Comparison of ENCODE assay signal across 15 cellular contexts in genomic region chr3:99965077-99965476, GRCh38.
A peak's percentile ranks its signal among the peaks of the same experiment; 100 is the strongest.
DNase-seq lines count a peak whose midpoint lies in the region; ATAC-seq and TF ChIP-seq lines count a peak whose summit lies in the region.
"Had no signal": no experiment of that assay in that cellular context is flagged by ENCODE, and none has a peak within 500 bp of the region (broad histone marks: within the 10 kb centered on the region; RNA-seq: fewer than 3 reads in every experiment).

No MANE protein-coding gene starts in this region.

- no peaks in the 10 kb centered on the region for H3K36me3 ChIP-seq in ACC112 (ENCODE audit: insufficient read depth, low read length)
- H3K36me3 ChIP-seq in PC-3 (ENCODE audit: low read depth, low read length): no peaks in the 10 kb centered on the region
- no peaks in the 10 kb centered on the region for H3K36me3 ChIP-seq in fibroblast of lung (ENCODE audit: control insufficient read depth, insufficient read depth, low read length)
- H3K36me3 ChIP-seq: vagina had no signal

- intact Hi-C loops in PC-3 (cut with micrococcal nuclease): loop anchor here (2.0 kb wide), 1 partner anchor 122 kb away; no protein-coding TSS in a partner anchor

- no peaks in the 10 kb centered on the region for H3K9me2 ChIP-seq in PC-3 (replicated peaks; ENCODE audit: low read length)

- CTCF ChIA-PET in PC-3 (lab: Charles Lee): no interaction called here

- H3K4me1 ChIP-seq in ACC112 (ENCODE audit: control insufficient read depth, insufficient read depth, low read length, unreplicated experiment): peaks cover 24% of the 10 kb centered on the region
- peaks cover 19% of the 10 kb centered on the region for H3K4me1 ChIP-seq in PC-3 (ENCODE audit: insufficient read depth, low read length)
- peaks cover 2% of the 10 kb centered on the region for H3K4me1 ChIP-seq in fibroblast of lung (ENCODE audit: control insufficient read depth, extremely low read depth, insufficient read depth, low read length)

- H3K9me3 ChIP-seq in PC-3 (ENCODE audit: low read length) (no peaks in the 10 kb centered on the region), fibroblast of lung (ENCODE audit: control insufficient read depth, insufficient read depth, low read depth, low read length) (no peaks in the 10 kb centered on the region)
- H3K9me3 ChIP-seq: vagina had no signal

- no peak for TF ChIP-seq CTCF in PC-3 (conservative IDR thresholded peaks at IDR 0.05; ENCODE audit: low read depth, low read length)
- TF ChIP-seq CTCF in fibroblast of lung (conservative IDR thresholded peaks at IDR 0.05 in 1 of 2, IDR thresholded peaks at IDR 0.05 in 1 of 2; ENCODE audit: low read depth in 1 of 2, low read length in 2 of 2): no peak
- no peak for TF ChIP-seq CTCF in omental fat pad (IDR thresholded peaks at IDR 0.05)

- H3K9ac ChIP-seq in PC-3 (ENCODE audit: low read length) (no peak overlapping the region), fibroblast of lung (ENCODE audit: insufficient read depth, low read length) (no peak overlapping the region)

- H3K27ac ChIP-seq in ACC112 (ENCODE audit: low read depth, low read length) (peak overlapping the region; percentile 35; the same call in 1 of the 2 replicates), PC-3 (ENCODE audit: low read length) (peak overlapping the region; percentile 37), fibroblast of lung (ENCODE audit: insufficient read depth, low read length) (no peak overlapping the region)
- H3K27ac ChIP-seq: vagina had no signal

- H4K20me1 ChIP-seq in PC-3 (ENCODE audit: low read length): no peaks in the 10 kb centered on the region
- no peaks in the 10 kb centered on the region for H4K20me1 ChIP-seq in fibroblast of lung (ENCODE audit: control insufficient read depth, extremely low read depth, insufficient read depth, low read length)

- POLR2A ChIA-PET in PC-3 (lab: Charles Lee; ENCODE audit: unreplicated experiment): interaction anchor here (1.1 kb wide), 1 partner anchor 436 kb away, joined by 5 read pairs; the partner anchor contains the start of gene LNP1

- ATAC-seq in PC-3 (peak; percentile 97), omental fat pad (ENCODE audit: low FRiP score) (peak; percentile 85), HG03521 (IDR thresholded peaks at IDR 0.05; ENCODE audit: unreplicated experiment) (no peak)

- H3K4me2 ChIP-seq in PC-3 (ENCODE audit: low read length) (no peak overlapping the region), fibroblast of lung (ENCODE audit: extremely low read depth, insufficient read depth, low read length) (no peak overlapping the region)

- H3F3A ChIP-seq in PC-3 (ENCODE audit: low read length, unreplicated experiment): no peaks in the 10 kb centered on the region

- H3K4me3 ChIP-seq in ACC112 (ENCODE audit: low read depth, low read length) (no peak overlapping the region), PC-3 (ENCODE audit: low read length) (no peak overlapping the region), fibroblast of lung (replicated peaks in 1 of 4; ENCODE audit: control extremely low read depth in 1 of 4, insufficient read depth in 1 of 4, low read depth in 3 of 4, low read length in 4 of 4) (no peak overlapping the region)
- H3K4me3 ChIP-seq: skin epidermis, vagina had no signal

- H3K79me2 ChIP-seq in ACC112 (ENCODE audit: control insufficient read depth, insufficient read depth, low read length, unreplicated experiment): no peaks in the 10 kb centered on the region
- H3K79me2 ChIP-seq in PC-3 (ENCODE audit: low read length): no peaks in the 10 kb centered on the region
- H3K79me2 ChIP-seq in fibroblast of lung (ENCODE audit: control insufficient read depth, insufficient read depth, low read length): no peaks in the 10 kb centered on the region

- H3K27me3 ChIP-seq in ACC112 (ENCODE audit: insufficient read depth, low read length): no peaks in the 10 kb centered on the region
- no peaks in the 10 kb centered on the region for H3K27me3 ChIP-seq in PC-3 (ENCODE audit: low read length)
- no peaks in the 10 kb centered on the region for H3K27me3 ChIP-seq in fibroblast of lung (ENCODE audit: control insufficient read depth, insufficient read depth, low read length)
- H3K27me3 ChIP-seq: vagina had no signal

- peak; percentile 60 for DNase-seq in PC-3
- DNase-seq in fibroblast of lung (ENCODE audit: low read depth in 2 of 2): peak; percentile 16 to 66
- no peak for DNase-seq in omental fat pad (ENCODE audit: low spot score)
- no peak for DNase-seq in stimulated activated naive CD4-positive, alpha-beta T cell (lab: John Stamatoyannopoulos, UW)
- DNase-seq in middle frontal gyrus (ENCODE audit: extremely low spot score, low spot score): no peak
- DNase-seq in foreskin melanocyte: no peak
- DNase-seq: activated CD8-positive, alpha-beta memory T cell treated with anti-CD3 and anti-CD28 coated beads for 24 hours; activated naive CD8-positive, alpha-beta T cell treated with anti-CD3 and anti-CD28 coated beads, Interleukin-2, amount 10 ng/mL, durations not matched to agents 7 days and 5 days; DMS 273 treated with DMSO at 0.1 percent for 48 hours; NCI-H1092; RPMI8226 had no signal

- H2AFZ ChIP-seq in ACC112 (ENCODE audit: low read length, unreplicated experiment) (no peak overlapping the region), PC-3 (ENCODE audit: low read length) (no peak overlapping the region), fibroblast of lung (ENCODE audit: low read length) (no peak overlapping the region)

- no TSS peak for BruUV-seq in PC-3 (replicated peaks; lab: Mats Ljungman, UMichigan)

Comparison
In these comparisons a context has a peak if more than half of its experiments do, and no peak if none do; other contexts are left out.
1. DNase-seq: peak in PC-3 (single experiment) and fibroblast of lung (2 of 2); none in omental fat pad (single experiment), stimulated activated naive CD4-positive, alpha-beta T cell (0 of 6), middle frontal gyrus (single experiment) and foreskin melanocyte (single experiment).